In the genomic region with DNA sequence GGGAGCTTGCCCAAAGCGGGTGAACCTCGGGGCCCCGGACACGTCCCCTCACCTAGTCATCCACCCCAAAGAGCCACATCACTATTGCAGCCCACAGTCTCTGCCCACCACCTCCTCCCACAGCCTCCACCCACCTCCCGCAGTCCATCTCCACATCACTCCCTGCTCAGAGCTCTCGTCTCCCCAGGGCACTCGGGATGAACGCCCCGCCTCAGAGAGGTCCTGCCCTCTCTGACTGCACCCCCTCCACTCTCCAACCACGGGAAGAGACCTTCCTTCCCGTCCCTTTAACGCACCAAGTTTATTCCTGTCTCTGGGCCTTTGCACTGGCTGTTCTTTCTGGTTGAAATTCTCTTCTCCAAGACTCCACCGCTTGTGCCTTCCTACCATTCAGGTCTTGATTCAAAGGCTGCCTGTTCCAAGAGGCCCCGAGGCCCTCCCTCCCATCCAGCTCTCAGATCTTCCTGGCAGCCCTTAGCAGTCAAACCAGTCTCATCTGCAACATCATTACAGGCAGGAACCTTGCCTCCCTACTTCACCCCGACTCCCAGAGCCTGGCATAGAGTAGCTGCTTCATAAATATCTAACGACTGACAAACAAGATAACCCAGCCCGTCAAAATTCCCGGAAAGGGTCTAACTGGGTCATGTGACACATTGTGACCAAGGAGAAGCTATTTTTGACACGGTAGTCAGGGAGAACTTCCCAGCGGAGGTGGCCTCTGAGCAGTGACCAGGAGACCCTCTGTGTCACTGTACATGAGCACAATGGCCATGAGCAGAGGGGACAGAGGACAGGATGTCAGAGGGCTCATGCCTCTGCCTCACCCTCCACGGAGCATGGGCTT, we compare ENCODE assay signal across 20 cellular contexts. TPM values are rescaled to one million over a fixed set of nuclear protein-coding genes. Genes with fewer than 3 reads are reported as not detected.
DNase-seq lines count a peak whose midpoint lies in the region; ATAC-seq, FAIRE-seq and TF ChIP-seq lines count a peak whose summit lies in the region.
"Had no signal": no experiment of that assay in that cellular context is flagged by ENCODE, and none has a peak within 500 bp of the region (broad histone marks: within the 10 kb centered on the region; RNA-seq: fewer than 3 reads in every experiment).

No MANE protein-coding gene starts in this region.

- H3K27me3 ChIP-seq in left ventricle myocardium inferior (ENCODE audit: low read depth) (peaks cover 71% of the 10 kb centered on the region), keratinocyte (ENCODE audit: control insufficient read depth, extremely low read depth, insufficient read depth, low read length) (peaks cover 17% of the 10 kb centered on the region)

- CTCF ChIA-PET in GM10248 (lab: Yijun Ruan, JAX) = interaction anchor here (1.1 kb wide), 1 partner anchor 10 kb away, joined by 3 read pairs; no protein-coding TSS in a partner anchor

- intact Hi-C loops in left ventricle myocardium inferior (cut with micrococcal nuclease) (no loop called here), cardiac septum (cut with DNase I) (no loop called here)

- dilution Hi-C loops in keratinocyte (cut with MboI; ENCODE audit: extremely low pct_ligation_motif_present, low sequenced_read_pairs) = no loop called here

- H3K4me3 ChIP-seq in left ventricle myocardium inferior = no peak overlapping the region
- no peak overlapping the region for H3K4me3 ChIP-seq in keratinocyte (ENCODE audit: control insufficient read depth in 2 of 3, extremely low read depth in 1 of 3, insufficient read depth in 2 of 3, low read depth in 1 of 3, low read length in 3 of 3)
- H3K4me3 ChIP-seq: PC-9 had no signal

- H3K4me1 Mint-ChIP-seq in brain = peaks cover 26% of the 10 kb centered on the region
- H3K4me1 Mint-ChIP-seq: CD14-positive monocyte had no signal

- peak; percentile 26 for FAIRE-seq in keratinocyte (lab: Jason Lieb, UNC)

- POLR2A ChIA-PET in GM10248 (lab: Yijun Ruan, JAX) = no interaction called here

- no peaks in the 10 kb centered on the region for H3K36me3 Mint-ChIP-seq in brain
- H3K36me3 Mint-ChIP-seq: CD14-positive monocyte had no signal

- H3K9me3 ChIP-seq in left ventricle myocardium inferior (replicated peaks) (no peaks in the 10 kb centered on the region), keratinocyte (ENCODE audit: control insufficient read depth, low read depth, low read length) (no peaks in the 10 kb centered on the region)

- peak overlapping the region; percentile 16 for H3K4me2 ChIP-seq in keratinocyte (ENCODE audit: control insufficient read depth, extremely low read depth, insufficient read depth, low read depth, low read length)
- H3K4me2 ChIP-seq: KMS-11, PC-9 had no signal

- no peak for TF ChIP-seq CTCF in left ventricle myocardium inferior (IDR thresholded peaks at IDR 0.05; ENCODE audit: borderline replicate concordance)
- TF ChIP-seq CTCF in brain (conservative IDR thresholded peaks at IDR 0.05) = no peak
- TF ChIP-seq CTCF in keratinocyte (optimal IDR thresholded peaks at IDR 0.05 in 1 of 3, IDR thresholded peaks at IDR 0.05 in 1 of 3, conservative IDR thresholded peaks at IDR 0.05 in 1 of 3; ENCODE audit: extremely low read depth in 1 of 3, insufficient read depth in 2 of 3, low read length in 3 of 3) = no peak
- TF ChIP-seq CTCF in GM10248 (IDR thresholded peaks at IDR 0.05; ENCODE audit: control extremely low read depth, extremely low read depth, low read depth, missing control alignments) = no peak

- H3K79me2 ChIP-seq in keratinocyte (ENCODE audit: control insufficient read depth, insufficient read depth, low read length) = no peaks in the 10 kb centered on the region

- no peaks in the 10 kb centered on the region for H3K9me1 ChIP-seq in keratinocyte (ENCODE audit: control insufficient read depth, extremely low read depth, insufficient read depth, low read length)

- no peaks in the 10 kb centered on the region for H3K36me3 ChIP-seq in left ventricle myocardium inferior
- H3K36me3 ChIP-seq in keratinocyte (ENCODE audit: control insufficient read depth in 2 of 2, extremely low read depth in 1 of 2, insufficient read depth in 2 of 2, low read length in 2 of 2) = no peaks in the 10 kb centered on the region

- no peak overlapping the region for H3K9ac ChIP-seq in keratinocyte (ENCODE audit: control insufficient read depth, extremely low read depth, insufficient read depth, low read length)
- H3K9ac ChIP-seq: KMS-11 had no signal

- no peak overlapping the region for H2AFZ ChIP-seq in keratinocyte (ENCODE audit: control insufficient read depth, low read length)
- H2AFZ ChIP-seq: PC-9 had no signal

- no peak overlapping the region for H3K4me3 Mint-ChIP-seq in brain
- H3K4me3 Mint-ChIP-seq: CD14-positive monocyte had no signal

- no peaks in the 10 kb centered on the region for H4K20me1 ChIP-seq in keratinocyte (ENCODE audit: control insufficient read depth, extremely low read depth, insufficient read depth, low read length)

- ATAC-seq in HG03442 (IDR thresholded peaks at IDR 0.05; ENCODE audit: unreplicated experiment) = no peak

- peak overlapping the region; percentile 92 for H3K27ac ChIP-seq in left ventricle myocardium inferior (replicated peaks)
- no peak overlapping the region for H3K27ac ChIP-seq in keratinocyte (ENCODE audit: control insufficient read depth, insufficient read depth, low read length)
- H3K27ac ChIP-seq: KMS-11, PC-9 had no signal

- no peaks in the 10 kb centered on the region for H3K9me3 Mint-ChIP-seq in brain
- H3K9me3 Mint-ChIP-seq: CD14-positive monocyte had no signal

- H3K27ac Mint-ChIP-seq in brain = peak overlapping the region in 4 of 5 experiments; percentile 9 to 38 (median 24)
- H3K27ac Mint-ChIP-seq: CD14-positive monocyte had no signal

- peaks cover 4% of the 10 kb centered on the region for H3K27me3 Mint-ChIP-seq in brain

- peaks cover 51% of the 10 kb centered on the region for H3K4me1 ChIP-seq in left ventricle myocardium inferior
- peaks cover 6% of the 10 kb centered on the region for H3K4me1 ChIP-seq in keratinocyte (ENCODE audit: control insufficient read depth, extremely low read depth, insufficient read depth, low read length)

- DNase-seq in left ventricle myocardium inferior (no peak), cardiac septum (ENCODE audit: low spot score) (no peak), keratinocyte (ENCODE audit: low read depth, low spot score) (no peak), amniotic stem cell (lab: John Stamatoyannopoulos, UW) (no peak), GM10248 (ENCODE audit: extremely low spot score) (no peak)
- no peak for DNase-seq in activated CD4-positive, alpha-beta T cell treated with anti-CD3 and anti-CD28 coated beads for 4 hours
- DNase-seq: DMS 273 treated with DMSO at 0.1 percent for 48 hours, GOT3, NCI-H1092, NCI-H146, NCI-H2081 treated with DMSO at 0.1 percent for 48 hours, NCI-H510A, NCI-H774, PC-9 had no signal

RNA-seq across cellular contexts. Expression of a gene that starts 11.1 kb away (rescaled TPM):
- total RNA-seq in left ventricle myocardium inferior (45.7 TPM), cardiac septum (67.8 TPM)
- polyA plus RNA-seq in brain (ENCODE audit: insufficient read depth, low read depth, low replicate concordance) (18.1 TPM), keratinocyte (not detected in 3 replicates)
- not detected for polyA plus RNA-seq in keratinocyte (2011; ENCODE audit: low read depth)
- 0.08 TPM in 1 of 2 replicates, not detected in the other for polyA plus RNA-seq in keratinocyte (2011; cell fraction: cytosol; rRNA removed)
- polyA plus RNA-seq in keratinocyte (2011; cell fraction: nucleus; rRNA removed) = 0.05 and 0.08 TPM in 2 replicates
- polyA plus RNA-seq in keratinocyte (2012; ENCODE audit: low replicate concordance) = 0.10 TPM in 1 of 2 replicates, not detected in the other
- polyA minus RNA-seq in keratinocyte = not detected in 3 replicates
- not detected for polyA minus RNA-seq in keratinocyte (2011; cell fraction: cytosol; rRNA and poly(A)+ RNA removed)
- polyA minus RNA-seq in keratinocyte (2011; cell fraction: nucleus; rRNA and poly(A)+ RNA removed) = not detected in 2 replicates
- total RNA-seq: A172, MCF 10A had no signal
- polyA plus RNA-seq: CD14-positive monocyte had no signal

RNA-seq across cellular contexts. Expression of a gene that starts 24.0 kb away (rescaled TPM):
- 6.0 TPM for total RNA-seq in left ventricle myocardium inferior
- total RNA-seq in cardiac septum = 18.2 TPM
- polyA plus RNA-seq in brain (ENCODE audit: insufficient read depth, low read depth, low replicate concordance) = 1.1 TPM
- polyA plus RNA-seq in keratinocyte = 8.3 to 11.9 TPM (median 10.1 TPM) in 3 replicates
- not detected for polyA plus RNA-seq in keratinocyte (2011; ENCODE audit: low read depth)
- polyA plus RNA-seq in keratinocyte (2011; cell fraction: cytosol; rRNA removed) = 10.5 and 14.4 TPM in 2 replicates
- polyA plus RNA-seq in keratinocyte (2011; cell fraction: nucleus; rRNA removed) = 6.5 and 8.1 TPM in 2 replicates
- 1.5 and 9.2 TPM in 2 replicates for polyA plus RNA-seq in keratinocyte (2012; ENCODE audit: low replicate concordance)
- 4.6 to 10.5 TPM (median 8.1 TPM) in 3 replicates for polyA minus RNA-seq in keratinocyte
- 3.3 TPM for polyA minus RNA-seq in keratinocyte (2011; cell fraction: cytosol; rRNA and poly(A)+ RNA removed)
- 2.6 and 3.5 TPM in 2 replicates for polyA minus RNA-seq in keratinocyte (2011; cell fraction: nucleus; rRNA and poly(A)+ RNA removed)
- polyA plus RNA-seq: CD14-positive monocyte had no signal
